Comparison of ENCODE assay signal across 3 cellular contexts in genomic region chr18:64372850-64373249, GRCh38.
TF ChIP-seq lines count a peak whose summit lies in the region.

No MANE protein-coding gene starts in this region.

TF ChIP-seq in A549, 52 proteins besides CTCF, POLR2A, EP300 and RAD21:
- peak; percentile 34 for TF ChIP-seq MAFK (IDR thresholded peaks at IDR 0.05; ENCODE audit: partially characterized antibody)
- TF ChIP-seq ZNF302 (CRISPR knock-in tag; IDR thresholded peaks at IDR 0.05) = no peak
- no peak for TF ChIP-seq JUN (IDR thresholded peaks at IDR 0.05)
- TF ChIP-seq BHLHE40 (IDR thresholded peaks at IDR 0.05; ENCODE audit: low read depth, low read length) = no peak

TF ChIP-seq in IMR-90, 13 proteins besides CTCF, POLR2A, EP300 and RAD21:
- peak; percentile 77 for TF ChIP-seq MAFK (IDR thresholded peaks at IDR 0.05; ENCODE audit: low read depth, low read length)
- TF ChIP-seq CEBPB (IDR thresholded peaks at IDR 0.05; ENCODE audit: low read depth, low read length) = no peak

TF ChIP-seq in H1, 55 proteins besides CTCF, POLR2A, EP300 and RAD21:
- TF ChIP-seq TEAD4 (IDR thresholded peaks at IDR 0.05; ENCODE audit: low read depth, low read length) = no peak
- peak; percentile 42; the same call in 1 of the 2 replicates for TF ChIP-seq MAFK (IDR thresholded peaks at IDR 0.05; ENCODE audit: low read depth, low read length)
